ENCODE assay signal across 36 cellular contexts in the genomic region with DNA sequence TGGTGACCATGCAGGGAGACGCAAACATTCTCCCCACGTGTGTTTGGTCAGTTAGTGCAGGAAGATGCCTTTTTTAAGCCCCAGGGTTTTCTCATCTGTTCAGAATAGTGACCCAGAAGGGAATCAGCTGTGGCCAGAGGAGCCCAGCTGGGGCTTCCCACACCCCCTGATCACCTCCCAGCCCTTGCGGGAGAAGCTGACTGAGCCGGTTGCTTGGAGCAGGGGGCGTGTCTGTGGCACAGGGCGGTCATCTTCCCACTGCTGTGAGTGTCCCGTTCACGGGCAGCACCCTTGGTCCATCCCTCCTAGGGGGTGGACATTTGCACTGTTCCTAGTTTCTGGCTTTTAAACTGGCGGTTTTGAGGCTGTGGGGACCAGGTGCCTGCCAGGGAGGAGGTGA.
"Had no signal": no experiment of that assay in that cellular context is flagged by ENCODE, and none has a peak within 500 bp of the region (broad histone marks: within the 10 kb centered on the region; RNA-seq: fewer than 3 reads in every experiment).

No MANE protein-coding gene starts in this region.

- H3K27me3 ChIP-seq: brain microvascular endothelial cell, MG63, Peyer's patch had no signal

- DNase-seq: activated CD4-positive, alpha-beta memory T cell treated with anti-CD3 and anti-CD28 coated beads, Interleukin-2, amount 10 ng/mL, durations not matched to agents 7 days and 5 days; activated CD4-positive, alpha-beta T cell treated with anti-CD3 and anti-CD28 coated beads for 1 hour; activated CD4-positive, alpha-beta T cell treated with anti-CD3 and anti-CD28 coated beads for 48 hours; activated CD4-positive, CD25-positive, alpha-beta regulatory T cell; activated CD8-positive, alpha-beta memory T cell treated with anti-CD3 and anti-CD28 coated beads for 24 hours; activated CD8-positive, alpha-beta memory T cell treated with anti-CD3 and anti-CD28 coated beads, Interleukin-2, amount 10 ng/mL, durations not matched to agents 7 days and 5 days; activated CD8-positive, alpha-beta memory T cell treated with anti-CD3 and anti-CD28 coated beads, Interleukin-2, amount 50 U/mL, for 48 hours; activated effector memory CD4-positive, alpha-beta T cell treated with Interleukin-2 at 50 U/mL for 16 hours; activated naive CD4-positive, alpha-beta T cell treated with anti-CD3 and anti-CD28 coated beads, Interleukin-2, amount 10 ng/mL, durations not matched to agents 7 days and 5 days; activated naive CD8-positive, alpha-beta T cell treated with anti-CD3 and anti-CD28 coated beads, Interleukin-2, amount 50 U/mL, for 24 hours; activated T-cell treated with anti-CD3 and anti-CD28 coated beads, Interleukin-2, amount 50 U/mL, for 48 hours; amniotic stem cell; aorta; brain microvascular endothelial cell; central memory CD4-positive, alpha-beta T cell; Kasumi-1; KBM-7; MG63; NCI-H1048; NCI-H1105 treated with DMSO at 0.1 percent for 48 hours; NCI-H1436; NCI-H1694; NCI-H1930; NCI-H2081 treated with DMSO at 0.1 percent for 48 hours; NCI-H226; NCI-H524 treated with DMSO at 0.1 percent for 48 hours; PC-3; Peyer's patch; Right ventricle myocardium superior; RPMI8226; SW 1271; T-helper 1 cell; T-helper 2 cell; T-helper 9 cell had no signal

- H3K4me1 Mint-ChIP-seq: activated naive CD8-positive, alpha-beta T cell treated with anti-CD3 and anti-CD28 coated beads, Interleukin-2, amount 50 U/mL, for 24 hours had no signal

- H3K27ac Mint-ChIP-seq: activated CD4-positive, alpha-beta memory T cell treated with anti-CD3 and anti-CD28 coated beads, Interleukin-2, amount 10 ng/mL, durations not matched to agents 7 days and 5 days; activated CD8-positive, alpha-beta memory T cell treated with anti-CD3 and anti-CD28 coated beads, Interleukin-2, amount 10 ng/mL, durations not matched to agents 7 days and 5 days; activated naive CD4-positive, alpha-beta T cell treated with anti-CD3 and anti-CD28 coated beads, Interleukin-2, amount 10 ng/mL, durations not matched to agents 7 days and 5 days; activated naive CD8-positive, alpha-beta T cell; activated naive CD8-positive, alpha-beta T cell treated with anti-CD3 and anti-CD28 coated beads, Interleukin-2, amount 50 U/mL, for 24 hours had no signal

- H3K27ac ChIP-seq: brain microvascular endothelial cell, Peyer's patch, VCaP had no signal

- H3K4me3 Mint-ChIP-seq: activated CD4-positive, alpha-beta memory T cell treated with anti-CD3 and anti-CD28 coated beads, Interleukin-2, amount 10 ng/mL, durations not matched to agents 7 days and 5 days; activated CD8-positive, alpha-beta memory T cell treated with anti-CD3 and anti-CD28 coated beads, Interleukin-2, amount 10 ng/mL, durations not matched to agents 7 days and 5 days; activated naive CD4-positive, alpha-beta T cell treated with anti-CD3 and anti-CD28 coated beads, Interleukin-2, amount 10 ng/mL, durations not matched to agents 7 days and 5 days; activated naive CD8-positive, alpha-beta T cell; activated naive CD8-positive, alpha-beta T cell treated with anti-CD3 and anti-CD28 coated beads, Interleukin-2, amount 50 U/mL, for 24 hours had no signal

- H3K4me3 ChIP-seq: MG63, Peyer's patch had no signal

- H3K9me3 ChIP-seq: MG63, Peyer's patch had no signal

- H3K36me3 Mint-ChIP-seq: activated CD8-positive, alpha-beta memory T cell treated with anti-CD3 and anti-CD28 coated beads, Interleukin-2, amount 10 ng/mL, durations not matched to agents 7 days and 5 days; activated naive CD4-positive, alpha-beta T cell treated with anti-CD3 and anti-CD28 coated beads, Interleukin-2, amount 10 ng/mL, durations not matched to agents 7 days and 5 days; activated naive CD8-positive, alpha-beta T cell had no signal

- ATAC-seq: activated CD8-positive, alpha-beta memory T cell treated with anti-CD3 and anti-CD28 coated beads, Interleukin-2, amount 10 ng/mL, durations not matched to agents 7 days and 5 days; activated naive CD8-positive, alpha-beta T cell treated with anti-CD3 and anti-CD28 coated beads, Interleukin-2, amount 50 U/mL, for 24 hours; PC-3 had no signal

- H3K4me1 ChIP-seq: Peyer's patch had no signal

- H3K9me3 Mint-ChIP-seq: activated CD4-positive, alpha-beta memory T cell treated with anti-CD3 and anti-CD28 coated beads, Interleukin-2, amount 10 ng/mL, durations not matched to agents 7 days and 5 days; activated naive CD4-positive, alpha-beta T cell treated with anti-CD3 and anti-CD28 coated beads, Interleukin-2, amount 10 ng/mL, durations not matched to agents 7 days and 5 days; activated naive CD8-positive, alpha-beta T cell treated with anti-CD3 and anti-CD28 coated beads, Interleukin-2, amount 50 U/mL, for 24 hours had no signal

- H3K27me3 Mint-ChIP-seq: activated CD4-positive, alpha-beta memory T cell treated with anti-CD3 and anti-CD28 coated beads, Interleukin-2, amount 10 ng/mL, durations not matched to agents 7 days and 5 days; activated CD8-positive, alpha-beta memory T cell treated with anti-CD3 and anti-CD28 coated beads, Interleukin-2, amount 10 ng/mL, durations not matched to agents 7 days and 5 days; activated naive CD4-positive, alpha-beta T cell treated with anti-CD3 and anti-CD28 coated beads, Interleukin-2, amount 10 ng/mL, durations not matched to agents 7 days and 5 days; activated naive CD8-positive, alpha-beta T cell; activated naive CD8-positive, alpha-beta T cell treated with anti-CD3 and anti-CD28 coated beads, Interleukin-2, amount 50 U/mL, for 24 hours had no signal
